Comparison of ENCODE assay signal across 17 cellular contexts in the genomic region with DNA sequence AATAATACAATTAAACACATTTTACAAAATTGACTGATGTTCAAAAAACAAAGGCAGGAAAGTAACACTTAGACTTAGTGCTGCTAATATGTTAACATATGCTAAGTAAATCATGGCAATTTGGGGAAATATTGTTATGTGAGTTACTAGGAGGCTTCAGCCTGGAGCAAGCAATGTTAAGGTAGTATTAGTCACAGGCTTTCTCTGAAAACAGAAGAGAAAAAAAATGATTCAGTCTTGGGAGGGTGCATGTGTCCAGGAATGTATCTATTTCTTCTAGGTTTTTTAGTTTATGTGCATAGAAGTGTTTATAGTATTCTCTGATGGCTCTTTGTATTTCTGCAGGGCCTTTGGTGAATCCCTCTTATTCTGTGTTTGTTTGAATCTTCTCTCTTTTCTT.
"Had no signal": no experiment of that assay in that cellular context is flagged by ENCODE, and none has a peak within 500 bp of the region (broad histone marks: within the 10 kb centered on the region; RNA-seq: fewer than 3 reads in every experiment).

No MANE protein-coding gene starts in this region.

- H3K4me1 ChIP-seq: adrenal gland, left ventricle myocardium inferior, uterus had no signal

- H3K27me3 ChIP-seq: adrenal gland, brain microvascular endothelial cell, tibial artery, uterus had no signal

- H3K36me3 ChIP-seq: adrenal gland, brain microvascular endothelial cell, left ventricle myocardium inferior, tibial artery, uterus had no signal

- DNase-seq: activated CD4-positive, alpha-beta T cell treated with anti-CD3 and anti-CD28 coated beads, Interleukin-2, amount 50 U/mL, for 1 hour; activated CD4-positive, CD25-positive, alpha-beta regulatory T cell treated with anti-CD3 and anti-CD28 coated beads, Interleukin-2, amount 50 U/mL, for 72 hours; activated gamma-delta T cell; adrenal gland; brain microvascular endothelial cell; cerebellar nuclear complex; dermis blood vessel endothelial cell; effector memory CD4-positive, alpha-beta T cell; foreskin melanocyte; left ventricle myocardium inferior; nephron progenitor cell; nucleus accumbens; retina; stimulated activated naive CD4-positive, alpha-beta T cell treated with Interleukin-2 at 50 U/mL for 16 hours; tibial artery; uterus had no signal

- H3K4me3 ChIP-seq: adrenal gland, left ventricle myocardium inferior, tibial artery, uterus had no signal

- H3K9me3 ChIP-seq: adrenal gland, left ventricle myocardium inferior, tibial artery, uterus had no signal

- H3K27ac ChIP-seq: adrenal gland, brain microvascular endothelial cell, left ventricle myocardium inferior, tibial artery, uterus, VCaP had no signal
